25 cellular contexts compared by ENCODE assay signal in the genomic region with DNA sequence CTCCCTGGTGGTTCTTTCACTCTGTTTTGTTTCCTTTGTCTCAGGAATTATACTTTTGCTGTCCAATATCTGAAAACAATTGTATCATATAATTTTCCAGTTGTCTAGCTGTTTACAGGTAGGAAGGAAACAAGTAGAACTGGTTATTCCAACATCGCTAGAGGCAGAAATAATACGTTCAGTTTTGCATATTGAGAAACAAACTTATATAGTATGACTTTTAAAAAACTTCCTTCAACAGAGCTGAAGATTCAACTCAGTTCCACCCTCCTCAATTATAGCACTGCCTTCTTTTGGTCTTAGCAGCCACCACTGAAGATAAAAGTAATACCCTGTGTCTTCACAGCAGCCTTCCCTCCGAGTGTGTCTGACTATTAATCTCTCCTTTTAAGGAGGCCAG.
"Had no signal": no experiment of that assay in that cellular context is flagged by ENCODE, and none has a peak within 500 bp of the region (broad histone marks: within the 10 kb centered on the region; RNA-seq: fewer than 3 reads in every experiment).

No MANE protein-coding gene starts in this region.

- H3K27me3 Mint-ChIP-seq: activated CD8-positive, alpha-beta T cell treated with anti-CD3 and anti-CD28 coated beads for 36 hours; brain; memory B cell; stimulated activated naive CD8-positive, alpha-beta T cell treated with anti-CD3 and anti-CD28 coated beads, Interleukin-15, Interleukin-2, amounts not matched to agents 100 ng/mL and 50 ng/mL, for 24 hours had no signal

- H3K27me3 ChIP-seq: esophagus muscularis mucosa, gastrocnemius medialis, pancreas, tibial artery, uterus had no signal

- FAIRE-seq: islet of Langerhans, pancreas had no signal

- H3K4me3 Mint-ChIP-seq: activated CD4-positive, alpha-beta T cell treated with anti-CD3 and anti-CD28 coated beads, Interleukin-2, amount 10 ng/mL, durations not matched to agents 7 days and 5 days; activated CD8-positive, alpha-beta T cell treated with anti-CD3 and anti-CD28 coated beads for 36 hours; brain; memory B cell; nephron; stimulated activated naive CD8-positive, alpha-beta T cell treated with anti-CD3 and anti-CD28 coated beads, Interleukin-15, Interleukin-2, amounts not matched to agents 100 ng/mL and 50 ng/mL, for 24 hours had no signal

- H3K9me3 Mint-ChIP-seq: memory B cell had no signal

- H3K36me3 ChIP-seq: esophagus muscularis mucosa, gastrocnemius medialis, pancreas, tibial artery, uterus had no signal

- H3K4me3 ChIP-seq: esophagus muscularis mucosa, gastrocnemius medialis, pancreas, psoas muscle, tibial artery, uterus had no signal

- DNase-seq: activated CD4-positive, alpha-beta T cell treated with anti-CD3 and anti-CD28 coated beads, Interleukin-2, amount 10 ng/mL, durations not matched to agents 7 days and 5 days; activated CD8-positive, alpha-beta T cell treated with anti-CD3 and anti-CD28 coated beads for 36 hours; activated gamma-delta T cell treated with Interleukin-2 at 50 U/mL for 16 hours; aorta; caudate nucleus; dermis blood vessel endothelial cell; effector CD8-positive, alpha-beta T cell; gastrocnemius medialis; hypothalamus; pancreas; psoas muscle; right cardiac atrium; stimulated activated CD4-positive, alpha-beta T cell treated with anti-CD3 and anti-CD28 coated beads, Interleukin-1b, Interleukin-23, amount 100 ng/mL, for 48 hours; substantia nigra; T-helper 2 cell; tibial artery; uterus had no signal

- H3K4me1 Mint-ChIP-seq: brain, memory B cell, nephron had no signal

- H3K27ac Mint-ChIP-seq: activated CD4-positive, alpha-beta T cell treated with anti-CD3 and anti-CD28 coated beads, Interleukin-2, amount 10 ng/mL, durations not matched to agents 7 days and 5 days; activated CD8-positive, alpha-beta T cell treated with anti-CD3 and anti-CD28 coated beads for 36 hours; activated naive CD4-positive, alpha-beta T cell treated with anti-CD3 and anti-CD28 coated beads, Interleukin-2, amount 50 U/mL, for 72 hours; brain; memory B cell; nephron; stimulated activated naive CD8-positive, alpha-beta T cell treated with anti-CD3 and anti-CD28 coated beads, Interleukin-15, Interleukin-2, amounts not matched to agents 100 ng/mL and 50 ng/mL, for 24 hours had no signal

- ATAC-seq: activated CD4-positive, CD25-positive, alpha-beta regulatory T cell treated with anti-CD3 and anti-CD28 coated beads, Interleukin-2, amount 50 U/mL, for 24 hours; activated CD8-positive, alpha-beta T cell treated with anti-CD3 and anti-CD28 coated beads for 36 hours; activated naive CD4-positive, alpha-beta T cell treated with anti-CD3 and anti-CD28 coated beads, Interleukin-2, amount 50 U/mL, for 72 hours; gastrocnemius medialis; pancreas; psoas muscle; right cardiac atrium had no signal
